In the genomic region with DNA sequence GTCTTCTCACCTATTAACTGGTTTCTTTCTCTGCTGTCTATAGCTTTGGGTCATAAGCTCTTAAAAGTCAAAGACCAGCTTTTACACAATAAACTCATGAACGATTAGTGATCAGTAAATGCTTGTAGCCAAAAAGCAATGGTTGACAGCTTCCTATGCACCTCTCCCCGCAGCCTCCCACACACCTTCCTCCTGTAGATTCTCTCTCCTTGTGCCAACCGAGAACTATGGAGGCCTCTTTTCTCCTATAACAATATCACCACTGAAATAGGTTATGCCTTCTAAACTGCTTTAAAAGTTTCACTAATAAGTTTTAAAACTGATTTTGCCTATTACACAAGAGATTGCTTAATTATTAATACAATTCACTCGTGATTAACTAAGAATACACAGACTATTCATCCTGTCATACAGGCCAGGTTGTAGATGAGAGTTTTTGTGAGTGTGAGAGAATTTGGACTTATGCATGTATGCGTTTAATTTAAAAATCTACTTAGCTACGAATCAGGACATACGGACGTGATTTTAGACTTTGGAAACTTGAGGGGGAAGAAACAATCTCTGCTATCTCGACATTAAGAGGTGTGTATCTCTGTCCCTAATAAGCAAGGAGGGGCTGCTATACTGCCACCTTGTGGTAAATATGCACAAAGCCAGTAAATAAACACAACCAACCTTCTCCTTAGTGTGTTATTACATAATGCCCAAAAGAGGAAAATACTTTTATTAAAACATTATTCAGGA, we compare ENCODE assay signal across 9 cellular contexts.
A peak's percentile ranks its signal among the peaks of the same experiment; 100 is the strongest.
DNase-seq lines count a peak whose midpoint lies in the region; ATAC-seq, FAIRE-seq and TF ChIP-seq lines count a peak whose summit lies in the region.
"Had no signal": no experiment of that assay in that cellular context is flagged by ENCODE, and none has a peak within 500 bp of the region (broad histone marks: within the 10 kb centered on the region; RNA-seq: fewer than 3 reads in every experiment).

No MANE protein-coding gene starts in this region.

- H3K27ac Mint-ChIP-seq in MCF 10A (ENCODE audit: low read depth, unreplicated experiment), result no peak overlapping the region
- H3K27ac Mint-ChIP-seq: stimulated activated naive CD8-positive, alpha-beta T cell treated with anti-CD3 and anti-CD28 coated beads, Interleukin-15, Interleukin-2, amounts not matched to agents 100 ng/mL and 50 ng/mL, for 24 hours had no signal

- H3K9me3 ChIP-seq in uterus, result no peaks in the 10 kb centered on the region

- BruUV-seq in MCF 10A (replicated peaks; lab: Mats Ljungman, UMichigan), result no TSS peak

- ATAC-seq in HG03521 (IDR thresholded peaks at IDR 0.05; ENCODE audit: unreplicated experiment), result no peak

- CTCF ChIA-PET in MCF 10A (lab: Yijun Ruan, JAX), result interaction anchor here (0.5 to 3.3 kb wide), 15 partner anchors 9 to 1341 kb away, joined by 3 to 12 read pairs (median 3); no protein-coding TSS in a partner anchor

- no peak for TF ChIP-seq POLR2A in uterus (IDR thresholded peaks at IDR 0.05)

- no peaks in the 10 kb centered on the region for H3K27me3 Mint-ChIP-seq in MCF 10A (ENCODE audit: insufficient read depth, unreplicated experiment)

- H3K4me3 Mint-ChIP-seq in MCF 10A (ENCODE audit: unreplicated experiment), result no peak overlapping the region
- H3K4me3 Mint-ChIP-seq: stimulated activated naive CD8-positive, alpha-beta T cell treated with anti-CD3 and anti-CD28 coated beads, Interleukin-15, Interleukin-2, amounts not matched to agents 100 ng/mL and 50 ng/mL, for 24 hours had no signal

- no peaks in the 10 kb centered on the region for H3K4me1 Mint-ChIP-seq in MCF 10A (ENCODE audit: insufficient read depth, unreplicated experiment)

- peaks cover 5 to 7% of the 10 kb centered on the region in 2 donors for H3K4me1 ChIP-seq in uterus

- TF ChIP-seq CTCF in HFF-Myc (IDR thresholded peaks at IDR 0.05; ENCODE audit: low read depth, low read length, missing control alignments) (peak; percentile 63), MCF 10A (IDR thresholded peaks at IDR 0.05; ENCODE audit: unreplicated experiment) (peak; percentile 74), uterus (IDR thresholded peaks at IDR 0.05) (peak; percentile 70 to 85 (median 81))

- H3K4me3 ChIP-seq in HFF-Myc (replicated peaks; ENCODE audit: low read depth, low read length) (no peak overlapping the region), uterus (no peak overlapping the region)

- peak overlapping the region; percentile 22 to 26 for H3K27ac ChIP-seq in uterus

- H3K27me3 ChIP-seq in uterus, result no peaks in the 10 kb centered on the region

- H3K36me3 ChIP-seq in uterus, result no peaks in the 10 kb centered on the region

- peak; percentile 35 for DNase-seq in SIG-M5 treated with dmso at 0.1 percent for 504 hours (lab: John Stamatoyannopoulos, UW; ENCODE audit: unreplicated experiment)
- DNase-seq in SIG-M5 (lab: John Stamatoyannopoulos, UW), result no peak
- peak; percentile 48 for DNase-seq in HFF-Myc (ENCODE audit: extremely low read depth, low read depth)
- DNase-seq in NCI-H2196 treated with DMSO at 0.1 percent for 48 hours (lab: John Stamatoyannopoulos, UW; ENCODE audit: unreplicated experiment), result peak; percentile 21
- peak; percentile 76 for DNase-seq in MCF 10A (ENCODE audit: unreplicated experiment)
- DNase-seq in uterus, result no peak

- intact Hi-C loops in MCF 10A (cut with micrococcal nuclease), result loop anchor here (1.0 to 10.0 kb wide), 4 partner anchors 141 to 807 kb away; a partner anchor contains a TSS
- intact Hi-C loops in uterus (cut with DNase I; ENCODE audit: low total_unique reads), result no loop called here

- H3K9me3 Mint-ChIP-seq in MCF 10A (ENCODE audit: unreplicated experiment), result no peaks in the 10 kb centered on the region
- H3K9me3 Mint-ChIP-seq: stimulated activated naive CD8-positive, alpha-beta T cell treated with anti-CD3 and anti-CD28 coated beads, Interleukin-15, Interleukin-2, amounts not matched to agents 100 ng/mL and 50 ng/mL, for 24 hours had no signal

- no peaks in the 10 kb centered on the region for H3K36me3 Mint-ChIP-seq in MCF 10A (ENCODE audit: insufficient read depth, unreplicated experiment)

- FAIRE-seq in islet of Langerhans (lab: Jason Lieb, UNC), result peak; percentile 87

- POLR2A ChIA-PET in MCF 10A (lab: Yijun Ruan, JAX), result interaction anchor here (0.7 to 1.4 kb wide), 3 partner anchors 9 to 22 kb away, joined by 4 read pairs; no protein-coding TSS in a partner anchor

Comparison
In these comparisons a context has a peak if more than half of its experiments do, and no peak if none do; other contexts are left out.
1. DNase-seq: peak in SIG-M5 treated with dmso at 0.1 percent for 504 hours (single experiment), HFF-Myc (single experiment), NCI-H2196 treated with DMSO at 0.1 percent for 48 hours (single experiment) and MCF 10A (single experiment); none in SIG-M5 (single experiment) and uterus (0 of 2).
2. Peak in every context shown above with its lines, with median percentiles within 50 percentile points of each other: CTCF ChIP-seq.